ENCODE assay signal across 8 cellular contexts in the genomic region with DNA sequence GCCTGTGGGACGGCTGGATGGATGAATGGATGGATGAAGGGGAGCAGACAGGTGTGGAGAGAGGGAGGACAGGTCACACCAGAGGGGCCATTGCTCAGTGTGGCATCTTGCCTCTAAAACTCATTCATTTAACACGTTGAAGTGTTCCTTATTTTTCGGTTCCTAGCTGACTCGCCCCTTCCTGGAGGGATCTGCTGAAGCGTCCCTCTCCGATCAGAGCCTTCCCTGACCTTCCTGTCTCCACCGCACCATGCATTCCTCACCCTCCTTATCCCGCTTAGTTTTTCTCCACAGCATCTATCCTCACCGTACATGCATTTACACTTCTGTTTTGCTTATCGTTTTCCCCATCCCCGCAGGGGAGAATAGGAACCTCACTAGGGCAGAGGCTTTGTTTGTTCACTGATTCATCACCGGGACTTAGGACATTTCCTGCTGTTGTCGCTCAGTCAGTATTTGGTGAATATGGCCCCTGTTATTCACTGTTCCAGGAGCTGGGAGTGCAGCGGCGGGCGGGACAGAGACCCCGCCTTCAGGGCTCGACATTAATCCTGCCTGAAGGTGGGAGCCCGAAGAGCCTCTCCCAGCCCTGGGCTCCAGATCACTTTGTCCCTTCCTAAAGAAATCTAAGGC. TPM values are rescaled to one million over a fixed set of nuclear protein-coding genes. Genes with fewer than 3 reads are reported as not detected.
DNase-seq lines count a peak whose midpoint lies in the region; ATAC-seq, FAIRE-seq and TF ChIP-seq lines count a peak whose summit lies in the region.

No MANE protein-coding gene starts in this region.

- H3K4me3 ChIP-seq in BJ (ENCODE audit: low read depth, low read length) = peak overlapping the region; percentile 73
- H3K4me3 ChIP-seq in right atrium auricular region = peak overlapping the region; percentile 59 to 82
- peak overlapping the region; percentile 94 for H3K4me3 ChIP-seq in skeletal muscle satellite cell (ENCODE audit: low read length)

- H3K27me3 ChIP-seq in BJ (ENCODE audit: control insufficient read depth, insufficient read depth, low read length) = peaks cover 2% of the 10 kb centered on the region; the same call in 1 of the 2 replicates
- no peaks in the 10 kb centered on the region for H3K27me3 ChIP-seq in right atrium auricular region
- H3K27me3 ChIP-seq in skeletal muscle satellite cell (ENCODE audit: control insufficient read depth, insufficient read depth, low read length) = no peaks in the 10 kb centered on the region

- H3K27me3 Mint-ChIP-seq in activated B cell treated with CpG ODN at 0.5 μM for 24 hours = peaks cover 4% of the 10 kb centered on the region

- peak overlapping the region; percentile 92 for H3K9ac ChIP-seq in skeletal muscle satellite cell (ENCODE audit: low read depth, low read length)

- H3K9me3 ChIP-seq in right atrium auricular region (no peaks in the 10 kb centered on the region), skeletal muscle satellite cell (replicated peaks; ENCODE audit: low read length) (no peaks in the 10 kb centered on the region)

- intact Hi-C loops in activated B cell treated with CpG ODN at 0.5 μM for 24 hours (cut with micrococcal nuclease) = loop anchor here (1.0 to 2.0 kb wide), 7 partner anchors 81 to 728 kb away; partner anchors contain the start of genes ARMC8, CEP70 and PIK3CB

- peaks cover 0 to 13% of the 10 kb centered on the region in 2 donors for H3K4me1 ChIP-seq in right atrium auricular region
- H3K4me1 ChIP-seq in skeletal muscle satellite cell (ENCODE audit: control insufficient read depth, insufficient read depth, low read length) = peaks cover 8% of the 10 kb centered on the region

- H3K4me1 Mint-ChIP-seq in activated B cell treated with CpG ODN at 0.5 μM for 24 hours = peaks cover 5% of the 10 kb centered on the region

- peak overlapping the region; percentile 83 for H3K4me3 Mint-ChIP-seq in activated B cell treated with CpG ODN at 0.5 μM for 24 hours

- no peak for TF ChIP-seq CTCF in BJ (IDR thresholded peaks at IDR 0.05; ENCODE audit: insufficient read depth, low read depth, low read length)
- TF ChIP-seq CTCF in activated B cell treated with CpG ODN at 0.5 μM for 24 hours (IDR thresholded peaks at IDR 0.05) = no peak
- TF ChIP-seq CTCF in right atrium auricular region (IDR thresholded peaks at IDR 0.05) = no peak

- no peaks in the 10 kb centered on the region for H3K36me3 ChIP-seq in BJ (ENCODE audit: control insufficient read depth, insufficient read depth, low read length)
- H3K36me3 ChIP-seq in right atrium auricular region = no peaks in the 10 kb centered on the region
- no peaks in the 10 kb centered on the region for H3K36me3 ChIP-seq in skeletal muscle satellite cell (ENCODE audit: insufficient read depth, low read length)

- POLR2A ChIA-PET in BJ (lab: Charles Lee) (interaction anchor here (1.4 kb wide), 1 partner anchor 321 kb away, joined by 6 read pairs; the partner anchor contains the start of gene CEP70), activated B cell treated with CpG ODN at 0.5 μM for 24 hours (lab: Charles Lee) (interaction anchor here (0.7 to 2.1 kb wide), 6 partner anchors 24 to 321 kb away, joined by 4 to 27 read pairs (median 7); partner anchors contain the start of genes CEP70 and FAIM)

- DNase-seq in BJ (ENCODE audit: low read depth) (no peak), HTR-8/SVneo (ENCODE audit: insufficient read length, low spot score) (peak; percentile 45), activated B cell treated with CpG ODN at 0.5 μM for 24 hours (no peak), right atrium auricular region (ENCODE audit: low spot score) (no peak), NCI-H128 (lab: John Stamatoyannopoulos, UW; ENCODE audit: unreplicated experiment) (no peak)

- no peak overlapping the region for H3K27ac Mint-ChIP-seq in activated B cell treated with CpG ODN at 0.5 μM for 24 hours

- H3K36me3 Mint-ChIP-seq in activated B cell treated with CpG ODN at 0.5 μM for 24 hours (ENCODE audit: low read depth) = no peaks in the 10 kb centered on the region

- peak; percentile 11 for ATAC-seq in GM19463 (IDR thresholded peaks at IDR 0.05; ENCODE audit: unreplicated experiment)
- peak; percentile 1 for ATAC-seq in activated B cell treated with CpG ODN at 0.5 μM for 24 hours (ENCODE audit: low read depth)
- no peak for ATAC-seq in HG03095 (IDR thresholded peaks at IDR 0.05; ENCODE audit: unreplicated experiment)

- CTCF ChIA-PET in BJ (lab: Yijun Ruan, JAX) (interaction anchor here (0.7 to 14.1 kb wide), 76 partner anchors 9 to 600 kb away, joined by 3 to 291 read pairs (median 5); partner anchors contain the start of genes CEP70, ESYT3, FAIM and PIK3CB), activated B cell treated with CpG ODN at 0.5 μM for 24 hours (lab: Charles Lee) (interaction anchor here (0.6 to 9.5 kb wide), 49 partner anchors 9 to 800 kb away, joined by 3 to 216 read pairs (median 5); partner anchors contain the start of genes ARMC8, CEP70, DZIP1L and FAIM)

- H3K4me2 ChIP-seq in skeletal muscle satellite cell (ENCODE audit: low read length) = peak overlapping the region; percentile 93

- no peak for FAIRE-seq in HTR-8/SVneo (lab: Jason Lieb, UNC)

- H3K9me3 Mint-ChIP-seq in activated B cell treated with CpG ODN at 0.5 μM for 24 hours = no peaks in the 10 kb centered on the region

- H3K27ac ChIP-seq in right atrium auricular region = peak overlapping the region; percentile 94 to 95

RNA-seq across cellular contexts. Expression of gene FOXL2, which starts 32.0 kb away (rescaled TPM):
- 0.04 and 0.05 TPM in 2 replicates for polyA plus RNA-seq in BJ (2011; rRNA removed)
- polyA minus RNA-seq in BJ (2011; rRNA and poly(A)+ RNA removed) = not detected in 2 replicates
- not detected in 2 replicates for total RNA-seq in activated B cell treated with CpG ODN at 0.5 μM for 24 hours
- not detected for total RNA-seq in right atrium auricular region
- under 0.01 and 0.25 TPM in 2 replicates for total RNA-seq in skeletal muscle satellite cell (2012; rRNA removed)

RNA-seq across cellular contexts. Expression of gene FOXL2NB, which starts 32.0 kb away (rescaled TPM):
- polyA plus RNA-seq in BJ (2011; rRNA removed) = 0.07 and 0.13 TPM in 2 replicates
- 0.43 TPM in 1 of 2 replicates, not detected in the other for polyA minus RNA-seq in BJ (2011; rRNA and poly(A)+ RNA removed)
- total RNA-seq in activated B cell treated with CpG ODN at 0.5 μM for 24 hours (not detected in 2 replicates), right atrium auricular region (not detected)
- total RNA-seq in skeletal muscle satellite cell (2012; rRNA removed) = under 0.01 TPM in 1 of 2 replicates, not detected in the other
